Comparison of ENCODE assay signal across 8 cellular contexts in the genomic region with DNA sequence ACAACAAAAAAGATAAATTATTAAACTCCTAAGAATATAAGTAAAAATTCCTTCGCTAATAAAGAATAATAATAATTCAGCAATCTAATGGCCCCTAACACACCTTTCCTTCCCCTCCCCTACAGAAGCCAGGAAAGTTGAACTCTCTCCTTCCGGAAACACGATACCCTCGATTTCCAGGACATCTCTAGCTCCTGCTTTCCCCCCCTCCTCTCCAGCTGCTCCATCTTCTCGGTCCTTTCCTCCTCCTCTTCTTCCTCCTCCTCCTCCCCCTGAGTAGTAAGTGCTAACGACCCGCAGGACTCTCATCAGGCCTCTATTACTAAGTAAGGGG.
DNase-seq lines count a peak whose midpoint lies in the region; ATAC-seq and TF ChIP-seq lines count a peak whose summit lies in the region.

No MANE protein-coding gene starts in this region.

- peak overlapping the region; percentile 89 for H3K27ac Mint-ChIP-seq in stimulated activated naive CD8-positive, alpha-beta T cell treated with anti-CD3 and anti-CD28 coated beads, Interleukin-15, Interleukin-2, amounts not matched to agents 100 ng/mL and 50 ng/mL, for 24 hours

- peak overlapping the region; percentile 94 for H2AFZ ChIP-seq in SU-DHL-6 (ENCODE audit: low read depth, low read length, severe bottlenecking)

- peaks cover 9% of the 10 kb centered on the region for H3K36me3 Mint-ChIP-seq in stimulated activated naive CD8-positive, alpha-beta T cell treated with anti-CD3 and anti-CD28 coated beads, Interleukin-15, Interleukin-2, amounts not matched to agents 100 ng/mL and 50 ng/mL, for 24 hours (ENCODE audit: low read depth)

- DNase-seq in stimulated activated naive CD8-positive, alpha-beta T cell treated with anti-CD3 and anti-CD28 coated beads, Interleukin-15, Interleukin-2, amounts not matched to agents 100 U/mL and 50 U/mL, for 24 hours, result no peak
- DNase-seq in glomerular visceral epithelial cell (ENCODE audit: extremely low spot score) (peak; percentile 47), skeletal muscle cell (ENCODE audit: low read depth) (no peak)
- no peak for DNase-seq in stimulated activated CD4-positive, alpha-beta T cell treated with anti-CD3 and anti-CD28 coated beads, Interleukin-4, amount 100 ng/mL, for 4 hours

- no peak for ATAC-seq in stimulated activated naive CD8-positive, alpha-beta T cell treated with anti-CD3 and anti-CD28 coated beads, Interleukin-15, Interleukin-2, amounts not matched to agents 100 U/mL and 50 U/mL, for 24 hours
- ATAC-seq in HG03571 (IDR thresholded peaks at IDR 0.05; ENCODE audit: unreplicated experiment) (no peak), HG03045 (IDR thresholded peaks at IDR 0.05; ENCODE audit: unreplicated experiment) (no peak)

- H4K20me1 ChIP-seq in SU-DHL-6 (ENCODE audit: low read depth, low read length), result 0 out of 2 replicates have a peak, but pooled peaks cover under 1% of the 10 kb centered on the region

- no peaks in the 10 kb centered on the region for H3K9me2 ChIP-seq in SU-DHL-6 (replicated peaks; ENCODE audit: insufficient read depth, low read length)

- H3K27ac ChIP-seq in SU-DHL-6 (ENCODE audit: low read depth, low read length), result no peak overlapping the region

- H3K4me1 Mint-ChIP-seq in stimulated activated naive CD8-positive, alpha-beta T cell treated with anti-CD3 and anti-CD28 coated beads, Interleukin-15, Interleukin-2, amounts not matched to agents 100 ng/mL and 50 ng/mL, for 24 hours (ENCODE audit: low read depth), result peaks cover 33% of the 10 kb centered on the region

- no peaks in the 10 kb centered on the region for H3K27me3 ChIP-seq in SU-DHL-6 (ENCODE audit: low read length)

- peak overlapping the region; percentile 88 for H3K4me3 ChIP-seq in SU-DHL-6 (ENCODE audit: insufficient read depth, low read length, poor library complexity, severe bottlenecking)
- peak overlapping the region; percentile 98 for H3K4me3 ChIP-seq in skeletal muscle cell (ENCODE audit: low read depth, low read length)

- peak overlapping the region; percentile 91 for H3K4me2 ChIP-seq in SU-DHL-6 (ENCODE audit: low read depth, low read length, poor library complexity, severe bottlenecking)

- TF ChIP-seq CTCF in SU-DHL-6 (IDR thresholded peaks at IDR 0.05; ENCODE audit: insufficient read depth, low read length, poor library complexity, severe bottlenecking), result no peak

- H3K9me3 Mint-ChIP-seq in stimulated activated naive CD8-positive, alpha-beta T cell treated with anti-CD3 and anti-CD28 coated beads, Interleukin-15, Interleukin-2, amounts not matched to agents 100 ng/mL and 50 ng/mL, for 24 hours, result no peaks in the 10 kb centered on the region

- peaks cover 4% of the 10 kb centered on the region for H3K27me3 Mint-ChIP-seq in stimulated activated naive CD8-positive, alpha-beta T cell treated with anti-CD3 and anti-CD28 coated beads, Interleukin-15, Interleukin-2, amounts not matched to agents 100 ng/mL and 50 ng/mL, for 24 hours

- H3K79me2 ChIP-seq in SU-DHL-6 (ENCODE audit: insufficient read depth, low read length), result peaks cover 28% of the 10 kb centered on the region

- H3K4me3 Mint-ChIP-seq in stimulated activated naive CD8-positive, alpha-beta T cell treated with anti-CD3 and anti-CD28 coated beads, Interleukin-15, Interleukin-2, amounts not matched to agents 100 ng/mL and 50 ng/mL, for 24 hours, result peak overlapping the region; percentile 85

- H3K9ac ChIP-seq in SU-DHL-6 (ENCODE audit: low read length), result peak overlapping the region; percentile 79

- H3K36me3 ChIP-seq in SU-DHL-6 (ENCODE audit: low read length), result no peaks in the 10 kb centered on the region

- H3K9me3 ChIP-seq in SU-DHL-6 (ENCODE audit: insufficient read depth, low read length), result no peaks in the 10 kb centered on the region

- H3F3A ChIP-seq in SU-DHL-6 (ENCODE audit: insufficient read depth), result no peaks in the 10 kb centered on the region
